In genomic region chr19:3407556-3408516, GRCh38 we compare ENCODE assay signal across 2 cellular contexts.
TF ChIP-seq lines count a peak whose summit lies in the region.

No MANE protein-coding gene starts in this region.

TF ChIP-seq in IMR-90, 13 proteins besides CTCF, POLR2A, EP300 and RAD21 (continued from another document):
- TF ChIP-seq, protein P1, sequence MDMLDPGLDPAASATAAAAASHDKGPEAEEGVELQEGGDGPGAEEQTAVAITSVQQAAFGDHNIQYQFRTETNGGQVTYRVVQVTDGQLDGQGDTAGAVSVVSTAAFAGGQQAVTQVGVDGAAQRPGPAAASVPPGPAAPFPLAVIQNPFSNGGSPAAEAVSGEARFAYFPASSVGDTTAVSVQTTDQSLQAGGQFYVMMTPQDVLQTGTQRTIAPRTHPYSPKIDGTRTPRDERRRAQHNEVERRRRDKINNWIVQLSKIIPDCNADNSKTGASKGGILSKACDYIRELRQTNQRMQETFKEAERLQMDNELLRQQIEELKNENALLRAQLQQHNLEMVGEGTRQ (IDR thresholded peaks at IDR 0.05; ENCODE audit: low read depth, low read length): no peak
- TF ChIP-seq NFE2L2 (IDR thresholded peaks at IDR 0.05; ENCODE audit: low read depth, low read length) (no peak), RCOR1 (IDR thresholded peaks at IDR 0.05; ENCODE audit: insufficient replicate concordance, low read length) (no peak), SMC3 (IDR thresholded peaks at IDR 0.05; ENCODE audit: low read depth, low read length) (no peak), MAZ (IDR thresholded peaks at IDR 0.05; ENCODE audit: borderline replicate concordance, low read depth, low read length) (no peak), RFX5 (IDR thresholded peaks at IDR 0.05; ENCODE audit: low read depth, low read length) (no peak), MXI1 (IDR thresholded peaks at IDR 0.05; ENCODE audit: borderline replicate concordance, low read depth, low read length) (no peak), FOS (IDR thresholded peaks at IDR 0.05; ENCODE audit: low read depth, low read length) (no peak), CHD1 (IDR thresholded peaks at IDR 0.05; ENCODE audit: low read depth, low read length) (no peak), MAFK (IDR thresholded peaks at IDR 0.05; ENCODE audit: low read depth, low read length) (no peak), CEBPB (IDR thresholded peaks at IDR 0.05; ENCODE audit: low read depth, low read length) (no peak)
- TF ChIP-seq, protein P2, sequence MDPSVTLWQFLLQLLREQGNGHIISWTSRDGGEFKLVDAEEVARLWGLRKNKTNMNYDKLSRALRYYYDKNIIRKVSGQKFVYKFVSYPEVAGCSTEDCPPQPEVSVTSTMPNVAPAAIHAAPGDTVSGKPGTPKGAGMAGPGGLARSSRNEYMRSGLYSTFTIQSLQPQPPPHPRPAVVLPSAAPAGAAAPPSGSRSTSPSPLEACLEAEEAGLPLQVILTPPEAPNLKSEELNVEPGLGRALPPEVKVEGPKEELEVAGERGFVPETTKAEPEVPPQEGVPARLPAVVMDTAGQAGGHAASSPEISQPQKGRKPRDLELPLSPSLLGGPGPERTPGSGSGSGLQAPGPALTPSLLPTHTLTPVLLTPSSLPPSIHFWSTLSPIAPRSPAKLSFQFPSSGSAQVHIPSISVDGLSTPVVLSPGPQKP (IDR thresholded peaks at IDR 0.05; ENCODE audit: borderline replicate concordance, low read depth, low read length): no peak

TF ChIP-seq in endothelial cell of umbilical vein, 7 proteins besides CTCF, POLR2A, EP300 and RAD21 (continued from another document):
- TF ChIP-seq POLR2AphosphoS5 (IDR thresholded peaks at IDR 0.05; ENCODE audit: insufficient read depth, low read depth, low read length): no peak
- TF ChIP-seq JUN (IDR thresholded peaks at IDR 0.05; ENCODE audit: borderline replicate concordance, insufficient read depth, insufficient read length, low read depth): no peak
- no peak for TF ChIP-seq FOS (IDR thresholded peaks at IDR 0.05; ENCODE audit: borderline replicate concordance, insufficient read depth, low read length)
- TF ChIP-seq, protein P3, sequence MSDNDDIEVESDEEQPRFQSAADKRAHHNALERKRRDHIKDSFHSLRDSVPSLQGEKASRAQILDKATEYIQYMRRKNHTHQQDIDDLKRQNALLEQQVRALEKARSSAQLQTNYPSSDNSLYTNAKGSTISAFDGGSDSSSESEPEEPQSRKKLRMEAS (IDR thresholded peaks at IDR 0.05; ENCODE audit: insufficient read depth, insufficient read length): no peak
- no peak for TF ChIP-seq GATA2 (IDR thresholded peaks at IDR 0.05; ENCODE audit: insufficient read depth, insufficient read length, low read depth, low read length)
- TF ChIP-seq MYC (IDR thresholded peaks at IDR 0.05; ENCODE audit: low read depth, low read length): no peak
